ENCODE assay signal across 12 cellular contexts in genomic region chr7:3068568-3068967, GRCh38. TPM values are rescaled to one million over a fixed set of nuclear protein-coding genes. Genes with fewer than 3 reads are reported as not detected.
DNase-seq lines count a peak whose midpoint lies in the region; ATAC-seq lines count a peak whose summit lies in the region.
"Had no signal": no experiment of that assay in that cellular context is flagged by ENCODE, and none has a peak within 500 bp of the region (broad histone marks: within the 10 kb centered on the region; RNA-seq: fewer than 3 reads in every experiment).

No MANE protein-coding gene starts in this region.

- H3K4me1 Mint-ChIP-seq in CD8-positive, alpha-beta memory T cell: peaks cover 78 to 84% (median 79%) of the 10 kb centered on the region in 3 donors
- peaks cover 96% of the 10 kb centered on the region in 2 donors for H3K4me1 Mint-ChIP-seq in immature natural killer cell

- POLR2A ChIA-PET in CD8-positive, alpha-beta memory T cell (lab: Charles Lee): interaction anchor here (2.2 kb wide), 1 partner anchor 23 kb away, joined by 22 read pairs; no protein-coding TSS in a partner anchor

- peak overlapping the region; percentile 34 for H3K4me3 ChIP-seq in CD8-positive, alpha-beta memory T cell (ENCODE audit: low read length)
- H3K4me3 ChIP-seq: esophagus squamous epithelium had no signal

- peak; percentile 49 for ATAC-seq in GM19372 (IDR thresholded peaks at IDR 0.05; ENCODE audit: low read depth, unreplicated experiment)
- ATAC-seq in HG03045 (IDR thresholded peaks at IDR 0.05; ENCODE audit: unreplicated experiment): no peak
- ATAC-seq in GM18498 (IDR thresholded peaks at IDR 0.05; ENCODE audit: unreplicated experiment): no peak

- H3K9me3 ChIP-seq in CD8-positive, alpha-beta memory T cell (ENCODE audit: low read length): no peaks in the 10 kb centered on the region
- H3K9me3 ChIP-seq: esophagus squamous epithelium had no signal

- DNase-seq in CD8-positive, alpha-beta memory T cell: peak in 1 of 5 donors; percentile 36
- DNase-seq in NOMO-1 (lab: John Stamatoyannopoulos, UW; ENCODE audit: unreplicated experiment in 2 of 2) (peak; percentile 66 to 76), immature natural killer cell (peak; percentile 78 to 80 (median 79)), ecto neural progenitor cell (ENCODE audit: low spot score) (no peak), DMS79 (lab: John Stamatoyannopoulos, UW) (no peak)
- DNase-seq: esophagus squamous epithelium, islet precursor cell, NCI-H345, SHP77 treated with DMSO at 0.1 percent for 48 hours had no signal

- peak overlapping the region; percentile 82 to 95 (median 90) for H3K27ac Mint-ChIP-seq in CD8-positive, alpha-beta memory T cell
- peak overlapping the region; percentile 95 to 100 (median 98) for H3K27ac Mint-ChIP-seq in immature natural killer cell

- no peaks in the 10 kb centered on the region for H3K27me3 Mint-ChIP-seq in CD8-positive, alpha-beta memory T cell
- H3K27me3 Mint-ChIP-seq in immature natural killer cell (ENCODE audit: low read depth in 3 of 3): peaks cover 15 to 40% (median 29%) of the 10 kb centered on the region in 3 donors

- no peaks in the 10 kb centered on the region for H3K27me3 ChIP-seq in CD8-positive, alpha-beta memory T cell (ENCODE audit: insufficient read depth, low read length, poor library complexity, severe bottlenecking)

- H3K27ac ChIP-seq in CD8-positive, alpha-beta memory T cell (ENCODE audit: low read depth, low read length): peak overlapping the region; percentile 34
- H3K27ac ChIP-seq: esophagus squamous epithelium had no signal

- CTCF ChIA-PET in CD8-positive, alpha-beta memory T cell (lab: Charles Lee): interaction anchor here (1.1 to 4.4 kb wide), 4 partner anchors 22 to 204 kb away, joined by 3 to 29 read pairs (median 17); no protein-coding TSS in a partner anchor

- H3K36me3 Mint-ChIP-seq in CD8-positive, alpha-beta memory T cell: peaks cover 0 to 12% (median 3%) of the 10 kb centered on the region in 3 donors
- H3K36me3 Mint-ChIP-seq in immature natural killer cell: peaks cover 0 to 14% (median 6%) of the 10 kb centered on the region in 3 donors

- no peaks in the 10 kb centered on the region for H3K36me3 ChIP-seq in CD8-positive, alpha-beta memory T cell (ENCODE audit: insufficient read depth, low read length)
- H3K36me3 ChIP-seq: esophagus squamous epithelium had no signal

- peaks cover 67% of the 10 kb centered on the region for H3K4me1 ChIP-seq in CD8-positive, alpha-beta memory T cell (ENCODE audit: insufficient read depth, low read length)

- peak overlapping the region; percentile 45 to 91 (median 71) for H3K4me3 Mint-ChIP-seq in CD8-positive, alpha-beta memory T cell
- peak overlapping the region; percentile 77 to 95 (median 79) for H3K4me3 Mint-ChIP-seq in immature natural killer cell

- H3K9me3 Mint-ChIP-seq in CD8-positive, alpha-beta memory T cell: peaks cover 0 to 5% (median 4%) of the 10 kb centered on the region in 5 donors
- H3K9me3 Mint-ChIP-seq in immature natural killer cell: peaks cover 0 to 3% (median 0%) of the 10 kb centered on the region in 6 donors

RNA-seq across cellular contexts. Expression of gene CARD11, which starts 24.9 kb away (rescaled TPM):
- total RNA-seq in CD8-positive, alpha-beta memory T cell: 10 to 100 TPM; 68.4 to 72.1 TPM
- 40.9 TPM for polyA plus RNA-seq in CD8-positive, alpha-beta memory T cell
- 10 to 100 TPM in 2 of 3 donors, 1 to 10 TPM in 1; 3.3 to 76.5 (median 18.7) TPM for polyA plus RNA-seq in immature natural killer cell

Comparison
In these comparisons a context has a peak if more than half of its experiments do, and no peak if none do; other contexts are left out.
1. DNase-seq: peak in NOMO-1 (2 of 2) and immature natural killer cell (3 of 3); none in ecto neural progenitor cell (single experiment) and DMS79 (single experiment).